In the genomic region with DNA sequence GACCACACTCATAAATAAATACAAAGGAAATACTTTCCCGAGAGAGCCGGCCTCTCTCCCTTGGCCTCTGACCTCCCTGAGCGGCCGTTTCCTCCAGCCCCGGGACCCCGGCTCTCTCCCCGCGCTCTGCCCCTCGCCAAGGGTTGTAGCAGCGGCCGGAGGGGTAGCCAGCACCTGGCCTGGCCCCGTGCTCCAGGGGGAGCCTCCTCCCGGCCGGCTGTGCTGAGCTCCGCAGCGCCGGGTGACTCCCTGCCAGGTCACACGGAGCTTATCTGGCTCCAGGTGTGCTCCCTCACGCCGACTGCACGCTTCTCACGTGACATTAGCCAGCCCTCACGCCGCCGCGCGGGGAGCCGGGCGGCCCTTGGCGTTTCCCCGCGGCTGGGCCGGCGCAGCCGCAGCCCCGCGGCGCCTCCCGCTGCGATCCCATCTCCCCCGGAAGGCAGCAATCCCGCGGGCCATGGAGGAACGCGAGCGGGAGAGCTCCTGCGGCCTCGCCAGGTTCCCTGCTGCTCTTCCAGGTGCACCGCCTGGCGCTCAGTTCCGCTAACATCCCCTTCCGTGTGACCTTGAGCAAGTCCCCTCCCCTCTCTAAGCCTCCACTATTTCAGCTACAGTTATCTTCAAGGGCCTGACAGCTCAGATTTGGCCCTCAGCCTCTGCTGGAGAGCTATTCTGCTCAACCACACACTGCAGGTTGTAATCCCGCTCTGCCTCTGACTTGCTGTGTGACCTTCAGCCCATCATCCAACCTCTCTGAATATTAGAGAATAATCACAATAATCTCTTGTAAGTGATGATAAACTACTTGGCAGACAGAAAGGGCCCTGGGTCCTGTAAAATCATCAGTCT, we compare ENCODE assay signal across 1 cellular context.
TF ChIP-seq lines count a peak whose summit lies in the region.

No MANE protein-coding gene starts in this region.

TF ChIP-seq in HEK293, 187 proteins besides CTCF, POLR2A, EP300 and RAD21 (continued from another document and continues in another):
- TF ChIP-seq, protein P1, sequence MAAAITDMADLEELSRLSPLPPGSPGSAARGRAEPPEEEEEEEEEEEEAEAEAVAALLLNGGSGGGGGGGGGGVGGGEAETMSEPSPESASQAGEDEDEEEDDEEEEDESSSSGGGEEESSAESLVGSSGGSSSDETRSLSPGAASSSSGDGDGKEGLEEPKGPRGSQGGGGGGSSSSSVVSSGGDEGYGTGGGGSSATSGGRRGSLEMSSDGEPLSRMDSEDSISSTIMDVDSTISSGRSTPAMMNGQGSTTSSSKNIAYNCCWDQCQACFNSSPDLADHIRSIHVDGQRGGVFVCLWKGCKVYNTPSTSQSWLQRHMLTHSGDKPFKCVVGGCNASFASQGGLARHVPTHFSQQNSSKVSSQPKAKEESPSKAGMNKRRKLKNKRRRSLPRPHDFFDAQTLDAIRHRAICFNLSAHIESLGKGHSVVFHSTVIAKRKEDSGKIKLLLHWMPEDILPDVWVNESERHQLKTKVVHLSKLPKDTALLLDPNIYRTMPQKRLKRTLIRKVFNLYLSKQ (tag by site-specific recombination; IDR thresholded peaks at IDR 0.05; ENCODE audit: borderline replicate concordance) = no peak
- TF ChIP-seq ZNF561 (tag by site-specific recombination; IDR thresholded peaks at IDR 0.05; ENCODE audit: borderline replicate concordance) (peak; percentile 89), ZNF610 (tag by site-specific recombination; IDR thresholded peaks at IDR 0.05; ENCODE audit: borderline replicate concordance) (no peak), ZSCAN30 (tag by site-specific recombination; IDR thresholded peaks at IDR 0.05) (peak; percentile 12; the same call in 1 of the 2 replicates), ZNF292 (tag by site-specific recombination; IDR thresholded peaks at IDR 0.05; ENCODE audit: borderline replicate concordance, low read depth) (no peak), BCL11B (tag by site-specific recombination; IDR thresholded peaks at IDR 0.05; ENCODE audit: low read depth) (no peak), ZNF48 (tag by site-specific recombination; IDR thresholded peaks at IDR 0.05) (no peak), ZBTB7A (tag by site-specific recombination; IDR thresholded peaks at IDR 0.05; ENCODE audit: low read depth) (no peak), MEIS1 (CRISPR knock-in tag; IDR thresholded peaks at IDR 0.05; ENCODE audit: borderline replicate concordance) (no peak), ZNF529 (tag by site-specific recombination; IDR thresholded peaks at IDR 0.05; ENCODE audit: insufficient replicate concordance) (no peak), KLF10 (tag by site-specific recombination; IDR thresholded peaks at IDR 0.05) (no peak), ZNF623 (tag by site-specific recombination; IDR thresholded peaks at IDR 0.05) (no peak), HOXC10 (CRISPR knock-in tag; IDR thresholded peaks at IDR 0.05) (no peak), GLIS1 (tag by site-specific recombination; IDR thresholded peaks at IDR 0.05) (peak; percentile 97), FEZF1 (tag by site-specific recombination; IDR thresholded peaks at IDR 0.05) (no peak), ZNF23 (tag by site-specific recombination; IDR thresholded peaks at IDR 0.05; ENCODE audit: borderline replicate concordance) (no peak), KLF8 (tag by site-specific recombination; IDR thresholded peaks at IDR 0.05) (peak; percentile 41; the same call in 1 of the 2 replicates), ZNF629 (tag by site-specific recombination; IDR thresholded peaks at IDR 0.05) (0 out of 2 replicates have a peak, but pooled peaks have one; percentile 20), HOXD13 (CRISPR knock-in tag; IDR thresholded peaks at IDR 0.05; ENCODE audit: borderline replicate concordance) (no peak), ZNF221 (tag by site-specific recombination; IDR thresholded peaks at IDR 0.05; ENCODE audit: borderline replicate concordance) (no peak), ZBTB48 (tag by site-specific recombination; IDR thresholded peaks at IDR 0.05) (0 out of 2 replicates have a peak, but pooled peaks have one; percentile 41), ZNF600 (tag by site-specific recombination; IDR thresholded peaks at IDR 0.05) (peak; percentile 54; the same call in 1 of the 2 replicates), ZNF350 (tag by site-specific recombination; IDR thresholded peaks at IDR 0.05) (no peak), ZNF521 (tag by site-specific recombination; IDR thresholded peaks at IDR 0.05) (no peak), ZNF433 (tag by site-specific recombination; IDR thresholded peaks at IDR 0.05; ENCODE audit: low read depth) (no peak), TCF7L2 (IDR thresholded peaks at IDR 0.05; ENCODE audit: borderline replicate concordance, low read depth, low read length) (no peak), HOXA7 (CRISPR knock-in tag; IDR thresholded peaks at IDR 0.05; ENCODE audit: borderline replicate concordance) (no peak), ZNF155 (tag by site-specific recombination; IDR thresholded peaks at IDR 0.05) (no peak), GLI2 (tag by site-specific recombination; IDR thresholded peaks at IDR 0.05; ENCODE audit: borderline replicate concordance, low read depth) (no peak), ZXDB (tag by site-specific recombination; IDR thresholded peaks at IDR 0.05) (peak; percentile 48; the same call in 1 of the 2 replicates), ZNF132 (tag by site-specific recombination; IDR thresholded peaks at IDR 0.05; ENCODE audit: borderline replicate concordance) (no peak), SP7 (tag by site-specific recombination; IDR thresholded peaks at IDR 0.05) (peak; percentile 80), ZFHX2 (tag by site-specific recombination; conservative IDR thresholded peaks at IDR 0.05) (no peak), ZNF654 (tag by site-specific recombination; IDR thresholded peaks at IDR 0.05; ENCODE audit: low read depth) (no peak), ZNF423 (tag by site-specific recombination; IDR thresholded peaks at IDR 0.05) (peak; percentile 90), ZNF785 (tag by site-specific recombination; IDR thresholded peaks at IDR 0.05) (no peak), OVOL3 (tag by site-specific recombination; IDR thresholded peaks at IDR 0.05) (no peak)
- TF ChIP-seq, protein P2, sequence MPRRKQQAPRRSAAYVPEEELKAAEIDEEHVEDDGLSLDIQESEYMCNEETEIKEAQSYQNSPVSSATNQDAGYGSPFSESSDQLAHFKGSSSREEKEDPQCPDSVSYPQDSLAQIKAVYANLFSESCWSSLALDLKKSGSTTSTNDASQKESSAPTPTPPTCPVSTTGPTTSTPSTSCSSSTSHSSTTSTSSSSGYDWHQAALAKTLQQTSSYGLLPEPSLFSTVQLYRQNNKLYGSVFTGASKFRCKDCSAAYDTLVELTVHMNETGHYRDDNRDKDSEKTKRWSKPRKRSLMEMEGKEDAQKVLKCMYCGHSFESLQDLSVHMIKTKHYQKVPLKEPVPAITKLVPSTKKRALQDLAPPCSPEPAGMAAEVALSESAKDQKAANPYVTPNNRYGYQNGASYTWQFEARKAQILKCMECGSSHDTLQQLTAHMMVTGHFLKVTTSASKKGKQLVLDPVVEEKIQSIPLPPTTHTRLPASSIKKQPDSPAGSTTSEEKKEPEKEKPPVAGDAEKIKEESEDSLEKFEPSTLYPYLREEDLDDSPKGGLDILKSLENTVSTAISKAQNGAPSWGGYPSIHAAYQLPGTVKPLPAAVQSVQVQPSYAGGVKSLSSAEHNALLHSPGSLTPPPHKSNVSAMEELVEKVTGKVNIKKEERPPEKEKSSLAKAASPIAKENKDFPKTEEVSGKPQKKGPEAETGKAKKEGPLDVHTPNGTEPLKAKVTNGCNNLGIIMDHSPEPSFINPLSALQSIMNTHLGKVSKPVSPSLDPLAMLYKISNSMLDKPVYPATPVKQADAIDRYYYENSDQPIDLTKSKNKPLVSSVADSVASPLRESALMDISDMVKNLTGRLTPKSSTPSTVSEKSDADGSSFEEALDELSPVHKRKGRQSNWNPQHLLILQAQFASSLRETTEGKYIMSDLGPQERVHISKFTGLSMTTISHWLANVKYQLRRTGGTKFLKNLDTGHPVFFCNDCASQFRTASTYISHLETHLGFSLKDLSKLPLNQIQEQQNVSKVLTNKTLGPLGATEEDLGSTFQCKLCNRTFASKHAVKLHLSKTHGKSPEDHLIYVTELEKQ (tag by site-specific recombination; IDR thresholded peaks at IDR 0.05; ENCODE audit: borderline replicate concordance) = no peak
- TF ChIP-seq, protein P3, sequence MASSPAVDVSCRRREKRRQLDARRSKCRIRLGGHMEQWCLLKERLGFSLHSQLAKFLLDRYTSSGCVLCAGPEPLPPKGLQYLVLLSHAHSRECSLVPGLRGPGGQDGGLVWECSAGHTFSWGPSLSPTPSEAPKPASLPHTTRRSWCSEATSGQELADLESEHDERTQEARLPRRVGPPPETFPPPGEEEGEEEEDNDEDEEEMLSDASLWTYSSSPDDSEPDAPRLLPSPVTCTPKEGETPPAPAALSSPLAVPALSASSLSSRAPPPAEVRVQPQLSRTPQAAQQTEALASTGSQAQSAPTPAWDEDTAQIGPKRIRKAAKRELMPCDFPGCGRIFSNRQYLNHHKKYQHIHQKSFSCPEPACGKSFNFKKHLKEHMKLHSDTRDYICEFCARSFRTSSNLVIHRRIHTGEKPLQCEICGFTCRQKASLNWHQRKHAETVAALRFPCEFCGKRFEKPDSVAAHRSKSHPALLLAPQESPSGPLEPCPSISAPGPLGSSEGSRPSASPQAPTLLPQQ (tag by site-specific recombination; IDR thresholded peaks at IDR 0.05) = no peak
- TF ChIP-seq, protein P4, sequence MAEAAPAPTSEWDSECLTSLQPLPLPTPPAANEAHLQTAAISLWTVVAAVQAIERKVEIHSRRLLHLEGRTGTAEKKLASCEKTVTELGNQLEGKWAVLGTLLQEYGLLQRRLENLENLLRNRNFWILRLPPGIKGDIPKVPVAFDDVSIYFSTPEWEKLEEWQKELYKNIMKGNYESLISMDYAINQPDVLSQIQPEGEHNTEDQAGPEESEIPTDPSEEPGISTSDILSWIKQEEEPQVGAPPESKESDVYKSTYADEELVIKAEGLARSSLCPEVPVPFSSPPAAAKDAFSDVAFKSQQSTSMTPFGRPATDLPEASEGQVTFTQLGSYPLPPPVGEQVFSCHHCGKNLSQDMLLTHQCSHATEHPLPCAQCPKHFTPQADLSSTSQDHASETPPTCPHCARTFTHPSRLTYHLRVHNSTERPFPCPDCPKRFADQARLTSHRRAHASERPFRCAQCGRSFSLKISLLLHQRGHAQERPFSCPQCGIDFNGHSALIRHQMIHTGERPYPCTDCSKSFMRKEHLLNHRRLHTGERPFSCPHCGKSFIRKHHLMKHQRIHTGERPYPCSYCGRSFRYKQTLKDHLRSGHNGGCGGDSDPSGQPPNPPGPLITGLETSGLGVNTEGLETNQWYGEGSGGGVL (tag by site-specific recombination; IDR thresholded peaks at IDR 0.05) = 0 out of 2 replicates have a peak, but pooled peaks have one; percentile 22
- TF ChIP-seq, protein P5, sequence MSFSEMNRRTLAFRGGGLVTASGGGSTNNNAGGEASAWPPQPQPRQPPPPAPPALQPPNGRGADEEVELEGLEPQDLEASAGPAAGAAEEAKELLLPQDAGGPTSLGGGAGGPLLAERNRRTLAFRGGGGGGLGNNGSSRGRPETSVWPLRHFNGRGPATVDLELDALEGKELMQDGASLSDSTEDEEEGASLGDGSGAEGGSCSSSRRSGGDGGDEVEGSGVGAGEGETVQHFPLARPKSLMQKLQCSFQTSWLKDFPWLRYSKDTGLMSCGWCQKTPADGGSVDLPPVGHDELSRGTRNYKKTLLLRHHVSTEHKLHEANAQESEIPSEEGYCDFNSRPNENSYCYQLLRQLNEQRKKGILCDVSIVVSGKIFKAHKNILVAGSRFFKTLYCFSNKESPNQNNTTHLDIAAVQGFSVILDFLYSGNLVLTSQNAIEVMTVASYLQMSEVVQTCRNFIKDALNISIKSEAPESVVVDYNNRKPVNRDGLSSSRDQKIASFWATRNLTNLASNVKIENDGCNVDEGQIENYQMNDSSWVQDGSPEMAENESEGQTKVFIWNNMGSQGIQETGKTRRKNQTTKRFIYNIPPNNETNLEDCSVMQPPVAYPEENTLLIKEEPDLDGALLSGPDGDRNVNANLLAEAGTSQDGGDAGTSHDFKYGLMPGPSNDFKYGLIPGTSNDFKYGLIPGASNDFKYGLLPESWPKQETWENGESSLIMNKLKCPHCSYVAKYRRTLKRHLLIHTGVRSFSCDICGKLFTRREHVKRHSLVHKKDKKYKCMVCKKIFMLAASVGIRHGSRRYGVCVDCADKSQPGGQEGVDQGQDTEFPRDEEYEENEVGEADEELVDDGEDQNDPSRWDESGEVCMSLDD (tag by site-specific recombination; IDR thresholded peaks at IDR 0.05) = no peak
- TF ChIP-seq, protein P6, sequence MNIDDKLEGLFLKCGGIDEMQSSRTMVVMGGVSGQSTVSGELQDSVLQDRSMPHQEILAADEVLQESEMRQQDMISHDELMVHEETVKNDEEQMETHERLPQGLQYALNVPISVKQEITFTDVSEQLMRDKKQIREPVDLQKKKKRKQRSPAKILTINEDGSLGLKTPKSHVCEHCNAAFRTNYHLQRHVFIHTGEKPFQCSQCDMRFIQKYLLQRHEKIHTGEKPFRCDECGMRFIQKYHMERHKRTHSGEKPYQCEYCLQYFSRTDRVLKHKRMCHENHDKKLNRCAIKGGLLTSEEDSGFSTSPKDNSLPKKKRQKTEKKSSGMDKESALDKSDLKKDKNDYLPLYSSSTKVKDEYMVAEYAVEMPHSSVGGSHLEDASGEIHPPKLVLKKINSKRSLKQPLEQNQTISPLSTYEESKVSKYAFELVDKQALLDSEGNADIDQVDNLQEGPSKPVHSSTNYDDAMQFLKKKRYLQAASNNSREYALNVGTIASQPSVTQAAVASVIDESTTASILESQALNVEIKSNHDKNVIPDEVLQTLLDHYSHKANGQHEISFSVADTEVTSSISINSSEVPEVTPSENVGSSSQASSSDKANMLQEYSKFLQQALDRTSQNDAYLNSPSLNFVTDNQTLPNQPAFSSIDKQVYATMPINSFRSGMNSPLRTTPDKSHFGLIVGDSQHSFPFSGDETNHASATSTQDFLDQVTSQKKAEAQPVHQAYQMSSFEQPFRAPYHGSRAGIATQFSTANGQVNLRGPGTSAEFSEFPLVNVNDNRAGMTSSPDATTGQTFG (tag by site-specific recombination; IDR thresholded peaks at IDR 0.05; ENCODE audit: borderline replicate concordance) = no peak
- TF ChIP-seq, protein P7, sequence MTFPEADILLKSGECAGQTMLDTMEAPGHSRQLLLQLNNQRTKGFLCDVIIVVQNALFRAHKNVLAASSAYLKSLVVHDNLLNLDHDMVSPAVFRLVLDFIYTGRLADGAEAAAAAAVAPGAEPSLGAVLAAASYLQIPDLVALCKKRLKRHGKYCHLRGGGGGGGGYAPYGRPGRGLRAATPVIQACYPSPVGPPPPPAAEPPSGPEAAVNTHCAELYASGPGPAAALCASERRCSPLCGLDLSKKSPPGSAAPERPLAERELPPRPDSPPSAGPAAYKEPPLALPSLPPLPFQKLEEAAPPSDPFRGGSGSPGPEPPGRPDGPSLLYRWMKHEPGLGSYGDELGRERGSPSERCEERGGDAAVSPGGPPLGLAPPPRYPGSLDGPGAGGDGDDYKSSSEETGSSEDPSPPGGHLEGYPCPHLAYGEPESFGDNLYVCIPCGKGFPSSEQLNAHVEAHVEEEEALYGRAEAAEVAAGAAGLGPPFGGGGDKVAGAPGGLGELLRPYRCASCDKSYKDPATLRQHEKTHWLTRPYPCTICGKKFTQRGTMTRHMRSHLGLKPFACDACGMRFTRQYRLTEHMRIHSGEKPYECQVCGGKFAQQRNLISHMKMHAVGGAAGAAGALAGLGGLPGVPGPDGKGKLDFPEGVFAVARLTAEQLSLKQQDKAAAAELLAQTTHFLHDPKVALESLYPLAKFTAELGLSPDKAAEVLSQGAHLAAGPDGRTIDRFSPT (tag by site-specific recombination; IDR thresholded peaks at IDR 0.05) = no peak
- TF ChIP-seq, protein P8, sequence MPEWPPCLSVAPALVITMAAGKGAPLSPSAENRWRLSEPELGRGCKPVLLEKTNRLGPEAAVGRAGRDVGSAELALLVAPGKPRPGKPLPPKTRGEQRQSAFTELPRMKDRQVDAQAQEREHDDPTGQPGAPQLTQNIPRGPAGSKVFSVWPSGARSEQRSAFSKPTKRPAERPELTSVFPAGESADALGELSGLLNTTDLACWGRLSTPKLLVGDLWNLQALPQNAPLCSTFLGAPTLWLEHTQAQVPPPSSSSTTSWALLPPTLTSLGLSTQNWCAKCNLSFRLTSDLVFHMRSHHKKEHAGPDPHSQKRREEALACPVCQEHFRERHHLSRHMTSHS (tag by site-specific recombination; IDR thresholded peaks at IDR 0.05) = no peak
